Comparison of ENCODE assay signal across 19 cellular contexts in genomic region chr14:52054678-52055077, GRCh38. TPM values are rescaled to one million over a fixed set of nuclear protein-coding genes. Genes with fewer than 3 reads are reported as not detected.
DNase-seq lines count a peak whose midpoint lies in the region; ATAC-seq and TF ChIP-seq lines count a peak whose summit lies in the region.
"Had no signal": no experiment of that assay in that cellular context is flagged by ENCODE, and none has a peak within 500 bp of the region (broad histone marks: within the 10 kb centered on the region; RNA-seq: fewer than 3 reads in every experiment).

No MANE protein-coding gene starts in this region.

- no peak for DNase-seq in right atrium auricular region (ENCODE audit: low spot score)
- no peak for DNase-seq in left cardiac atrium
- no peak for DNase-seq in PC-3
- DNase-seq in SJCRH30, result no peak
- no peak for DNase-seq in activated CD4-positive, alpha-beta T cell treated with anti-CD3 and anti-CD28 coated beads for 36 hours
- DNase-seq: AML-193, DMS79 treated with DMSO at 0.1 percent for 48 hours, H9, Kasumi-1, MG63, NCI-H1092, NCI-H1436 treated with DMSO at 0.1 percent for 48 hours, NCI-H2029, NCI-H2171, NCI-H526 had no signal

- ATAC-seq in left cardiac atrium (no peak), PC-3 (no peak), HG02973 (IDR thresholded peaks at IDR 0.05; ENCODE audit: unreplicated experiment) (no peak)
- no peak for ATAC-seq in activated CD4-positive, alpha-beta T cell treated with anti-CD3 and anti-CD28 coated beads for 36 hours

- no peaks in the 10 kb centered on the region for H3K9me2 ChIP-seq in PC-3 (replicated peaks; ENCODE audit: low read length)

- H3F3A ChIP-seq in PC-3 (ENCODE audit: low read length, unreplicated experiment), result no peaks in the 10 kb centered on the region

- H3K27ac Mint-ChIP-seq in nephron, result peak overlapping the region in 2 of 3 experiments; percentile 49 to 63
- no peak overlapping the region for H3K27ac Mint-ChIP-seq in activated CD4-positive, alpha-beta T cell treated with anti-CD3 and anti-CD28 coated beads for 36 hours
- H3K27ac Mint-ChIP-seq: H9 had no signal

- no TSS peak for BruUV-seq in PC-3 (replicated peaks; lab: Mats Ljungman, UMichigan)

- no peak overlapping the region for H3K4me3 ChIP-seq in right atrium auricular region
- no peak overlapping the region for H3K4me3 ChIP-seq in PC-3 (ENCODE audit: low read length)
- no peak overlapping the region for H3K4me3 ChIP-seq in SJCRH30
- H3K4me3 ChIP-seq: MG63 had no signal

- H3K4me1 ChIP-seq in right atrium auricular region (peaks cover 0 to 73% of the 10 kb centered on the region in 2 donors), PC-3 (ENCODE audit: insufficient read depth, low read length) (peaks cover 13% of the 10 kb centered on the region), SJCRH30 (no peaks in the 10 kb centered on the region)

- TF ChIP-seq CTCF in right atrium auricular region (IDR thresholded peaks at IDR 0.05) (no peak), PC-3 (conservative IDR thresholded peaks at IDR 0.05; ENCODE audit: low read depth, low read length) (no peak), nephron (IDR thresholded peaks at IDR 0.05; ENCODE audit: unreplicated experiment in 3 of 3) (no peak)

- no peak overlapping the region for H3K9ac ChIP-seq in PC-3 (ENCODE audit: low read length)

- H3K9me3 ChIP-seq in right atrium auricular region, result no peaks in the 10 kb centered on the region
- no peaks in the 10 kb centered on the region for H3K9me3 ChIP-seq in PC-3 (ENCODE audit: low read length)
- H3K9me3 ChIP-seq in SJCRH30 (replicated peaks), result no peaks in the 10 kb centered on the region
- H3K9me3 ChIP-seq: MG63 had no signal

- no peaks in the 10 kb centered on the region for H3K27me3 Mint-ChIP-seq in nephron (ENCODE audit: low read depth)
- peaks cover 6% of the 10 kb centered on the region for H3K27me3 Mint-ChIP-seq in activated CD4-positive, alpha-beta T cell treated with anti-CD3 and anti-CD28 coated beads for 36 hours

- peak overlapping the region; percentile 26; the same call in 1 of the 2 replicates for H3K4me2 ChIP-seq in PC-3 (ENCODE audit: low read length)

- peaks cover 69% of the 10 kb centered on the region for H3K4me1 Mint-ChIP-seq in nephron
- H3K4me1 Mint-ChIP-seq in activated CD4-positive, alpha-beta T cell treated with anti-CD3 and anti-CD28 coated beads for 36 hours, result no peaks in the 10 kb centered on the region

- CTCF ChIA-PET in PC-3 (lab: Charles Lee), result no interaction called here
- CTCF ChIA-PET in activated CD4-positive, alpha-beta T cell treated with anti-CD3 and anti-CD28 coated beads for 36 hours (lab: Charles Lee), result no interaction called here

- peaks cover 36% of the 10 kb centered on the region for H3K36me3 Mint-ChIP-seq in nephron (ENCODE audit: low read depth)
- H3K36me3 Mint-ChIP-seq in activated CD4-positive, alpha-beta T cell treated with anti-CD3 and anti-CD28 coated beads for 36 hours (ENCODE audit: low read depth), result no peaks in the 10 kb centered on the region

- intact Hi-C loops in left cardiac atrium (cut with DNase I) (no loop called here), PC-3 (cut with micrococcal nuclease) (no loop called here)
- intact Hi-C loops in activated CD4-positive, alpha-beta T cell treated with anti-CD3 and anti-CD28 coated beads for 36 hours (cut with DNase I, micrococcal nuclease), result no loop called here

- no peak overlapping the region for H2AFZ ChIP-seq in PC-3 (ENCODE audit: low read length)

- H3K36me3 ChIP-seq in right atrium auricular region, result peaks cover 7% of the 10 kb centered on the region
- no peaks in the 10 kb centered on the region for H3K36me3 ChIP-seq in PC-3 (ENCODE audit: low read depth, low read length)
- H3K36me3 ChIP-seq in SJCRH30, result no peaks in the 10 kb centered on the region
- H3K36me3 ChIP-seq: MG63 had no signal

- H3K27ac ChIP-seq in right atrium auricular region, result peak overlapping the region; percentile 71 to 81
- H3K27ac ChIP-seq in PC-3 (ENCODE audit: low read length), result no peak overlapping the region
- H3K27ac ChIP-seq in SJCRH30, result no peak overlapping the region

- no peaks in the 10 kb centered on the region for H3K27me3 ChIP-seq in right atrium auricular region
- no peaks in the 10 kb centered on the region for H3K27me3 ChIP-seq in PC-3 (ENCODE audit: low read length)
- H3K27me3 ChIP-seq in SJCRH30, result no peaks in the 10 kb centered on the region
- H3K27me3 ChIP-seq: MG63 had no signal

- H3K9me3 Mint-ChIP-seq in nephron, result no peaks in the 10 kb centered on the region
- H3K9me3 Mint-ChIP-seq in activated CD4-positive, alpha-beta T cell treated with anti-CD3 and anti-CD28 coated beads for 36 hours (ENCODE audit: low read depth), result no peaks in the 10 kb centered on the region
- H3K9me3 Mint-ChIP-seq: H9 had no signal

- H3K79me2 ChIP-seq in PC-3 (ENCODE audit: low read length), result no peaks in the 10 kb centered on the region

- H3K4me3 Mint-ChIP-seq in nephron, result no peak overlapping the region
- H3K4me3 Mint-ChIP-seq in activated CD4-positive, alpha-beta T cell treated with anti-CD3 and anti-CD28 coated beads for 36 hours, result no peak overlapping the region
- H3K4me3 Mint-ChIP-seq: H9 had no signal

- POLR2A ChIA-PET in PC-3 (lab: Charles Lee; ENCODE audit: unreplicated experiment), result no interaction called here
- POLR2A ChIA-PET in activated CD4-positive, alpha-beta T cell treated with anti-CD3 and anti-CD28 coated beads for 36 hours (lab: Charles Lee), result no interaction called here

- no peaks in the 10 kb centered on the region for H4K20me1 ChIP-seq in PC-3 (ENCODE audit: low read length)

RNA-seq across cellular contexts. Expression of gene NID2, which starts 14.2 kb away (rescaled TPM):
- total RNA-seq in right atrium auricular region (10 to 100 TPM; 23.0 to 41.2 TPM), left cardiac atrium (10 to 100 TPM; 29.4 to 42.1 TPM), PC-3 (2014; rRNA removed) (2.5 and 3.1 TPM in 2 replicates)
- 0.49 TPM in 1 of 2 replicates, not detected in the other for total RNA-seq in SJCRH30 (2014; rRNA removed; shearing (Covaris generic))
- total RNA-seq in activated CD4-positive, alpha-beta T cell treated with anti-CD3 and anti-CD28 coated beads for 36 hours, result not detected
- total RNA-seq: G401, SK-MEL-5 had no signal

Comparison
In these comparisons a context has a peak if more than half of its experiments do, and no peak if none do; other contexts are left out.
1. H3K27ac ChIP-seq: peak in right atrium auricular region (2 of 2); none in PC-3 (single experiment) and SJCRH30 (single experiment).